In the genomic region with DNA sequence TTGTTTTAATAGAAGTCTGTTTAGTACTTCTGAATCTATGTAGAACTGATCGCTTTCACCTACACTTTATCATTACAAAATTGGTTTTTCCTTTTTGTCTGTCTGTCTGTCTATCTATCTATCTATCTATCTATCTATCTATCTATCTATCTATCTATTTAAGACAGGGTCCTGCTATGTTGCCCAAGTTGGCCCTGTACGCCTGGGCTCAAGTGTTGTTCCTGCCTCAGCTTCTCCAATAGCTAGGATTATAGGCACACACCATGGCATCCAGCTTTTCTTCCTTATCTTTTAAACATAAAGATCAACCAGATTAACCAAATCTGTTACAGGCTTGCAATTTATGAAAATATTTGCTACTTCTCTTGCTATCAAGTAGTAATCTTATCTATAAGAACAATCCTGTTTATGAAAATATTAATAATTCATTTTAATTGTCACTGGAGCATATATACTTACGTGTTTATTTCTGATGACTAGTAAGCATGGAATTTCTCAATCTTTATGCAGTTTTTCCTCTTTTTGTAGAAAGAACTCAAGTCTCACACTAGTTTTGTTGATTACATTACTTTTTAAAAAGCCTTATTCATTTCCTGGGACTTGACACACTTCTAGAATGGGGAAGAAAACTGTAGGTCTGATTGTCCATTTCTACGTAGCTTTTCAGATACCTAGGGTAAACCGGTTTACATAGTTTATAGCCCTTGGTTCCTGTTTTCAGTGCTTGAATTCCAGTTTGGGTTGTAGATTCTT, we compare ENCODE assay signal across 19 cellular contexts. TPM values are rescaled to one million over a fixed set of nuclear protein-coding genes. Genes with fewer than 3 reads are reported as not detected.
DNase-seq lines count a peak whose midpoint lies in the region; ATAC-seq and TF ChIP-seq lines count a peak whose summit lies in the region.
"Had no signal": no experiment of that assay in that cellular context is flagged by ENCODE, and none has a peak within 500 bp of the region (broad histone marks: within the 10 kb centered on the region; RNA-seq: fewer than 3 reads in every experiment).

No MANE protein-coding gene starts in this region.

- POLR2A ChIA-PET in activated CD8-positive, alpha-beta T cell treated with anti-CD3 and anti-CD28 coated beads for 36 hours (lab: Charles Lee): no interaction called here

- no peak for ATAC-seq in activated CD8-positive, alpha-beta T cell treated with anti-CD3 and anti-CD28 coated beads for 36 hours
- ATAC-seq in HG03135 (IDR thresholded peaks at IDR 0.05; ENCODE audit: unreplicated experiment): no peak
- ATAC-seq: activated T-helper 17 cell treated with anti-CD3 and anti-CD28 coated beads, Interleukin-2, amount 50 U/mL, for 72 hours; body of pancreas had no signal

- peaks cover 12% of the 10 kb centered on the region for H3K36me3 Mint-ChIP-seq in activated CD8-positive, alpha-beta T cell treated with anti-CD3 and anti-CD28 coated beads for 36 hours (ENCODE audit: low read depth)

- peaks cover 31% of the 10 kb centered on the region for H3K79me2 ChIP-seq in fibroblast of lung (ENCODE audit: control insufficient read depth, insufficient read depth, low read length)
- H3K79me2 ChIP-seq in osteoblast (ENCODE audit: insufficient read depth, low read length): peaks cover 83% of the 10 kb centered on the region

- H3K4me3 ChIP-seq in SJSA1 (no peak overlapping the region), fibroblast of lung (replicated peaks in 1 of 4; ENCODE audit: control extremely low read depth in 1 of 4, insufficient read depth in 1 of 4, low read depth in 3 of 4, low read length in 4 of 4) (no peak overlapping the region), osteoblast (ENCODE audit: insufficient read depth, low read length) (peak overlapping the region; percentile 38)
- H3K4me3 ChIP-seq: body of pancreas, lung had no signal

- peak overlapping the region; percentile 30 for H3K4me2 ChIP-seq in fibroblast of lung (ENCODE audit: extremely low read depth, insufficient read depth, low read length)
- peak overlapping the region; percentile 49 for H3K4me2 ChIP-seq in osteoblast (ENCODE audit: insufficient read depth, low read length)

- no peak overlapping the region for H3K9ac ChIP-seq in fibroblast of lung (ENCODE audit: insufficient read depth, low read length)
- H3K9ac ChIP-seq: parathyroid adenoma had no signal

- TF ChIP-seq CTCF in fibroblast of lung (conservative IDR thresholded peaks at IDR 0.05 in 1 of 2, IDR thresholded peaks at IDR 0.05 in 1 of 2; ENCODE audit: low read depth in 1 of 2, low read length in 2 of 2) (no peak), osteoblast (IDR thresholded peaks at IDR 0.05; ENCODE audit: extremely low read depth, low read depth, low read length) (no peak)
- TF ChIP-seq CTCF in activated CD8-positive, alpha-beta T cell treated with anti-CD3 and anti-CD28 coated beads for 36 hours (IDR thresholded peaks at IDR 0.05): no peak

- CTCF ChIA-PET in activated CD8-positive, alpha-beta T cell treated with anti-CD3 and anti-CD28 coated beads for 36 hours (lab: Charles Lee): interaction anchor here (0.6 to 1.8 kb wide), 3 partner anchors 11 to 66 kb away, joined by 3 to 11 read pairs (median 7); no protein-coding TSS in a partner anchor

- no peaks in the 10 kb centered on the region for H3K27me3 Mint-ChIP-seq in activated CD8-positive, alpha-beta T cell treated with anti-CD3 and anti-CD28 coated beads for 36 hours
- H3K27me3 Mint-ChIP-seq: activated T-helper 17 cell treated with anti-CD3 and anti-CD28 coated beads, Interleukin-2, amount 50 U/mL, for 72 hours had no signal

- DNase-seq in EH (ENCODE audit: low read depth) (peak; percentile 30), SJSA1 (ENCODE audit: low read depth in 1 of 2, low spot score in 2 of 2) (peak in 1 of 2 experiments; percentile 12), fibroblast of lung (ENCODE audit: low read depth in 2 of 2) (peak; percentile 15 to 35), osteoblast (ENCODE audit: insufficient read length, low spot score, missing footprints) (no peak), DMS114 treated with DMSO at 0.1 percent for 48 hours (lab: John Stamatoyannopoulos, UW; ENCODE audit: unreplicated experiment) (no peak)
- no peak for DNase-seq in activated CD8-positive, alpha-beta T cell treated with anti-CD3 and anti-CD28 coated beads for 36 hours
- no peak for DNase-seq in activated naive CD4-positive, alpha-beta T cell (lab: John Stamatoyannopoulos, UW)
- DNase-seq: activated CD4-positive, alpha-beta T cell treated with anti-CD3 and anti-CD28 coated beads, Interleukin-2, amount 50 U/mL, for 48 hours; DND-41; GOT3; hypothalamus; NCI-H2171 treated with DMSO at 0.1 percent for 48 hours; stimulated activated CD4-positive, alpha-beta T cell treated with anti-CD3 and anti-CD28 coated beads, Interleukin-2, amount 100 ng/mL, for 24 hours had no signal

- no peaks in the 10 kb centered on the region for H3K9me3 Mint-ChIP-seq in activated CD8-positive, alpha-beta T cell treated with anti-CD3 and anti-CD28 coated beads for 36 hours
- H3K9me3 Mint-ChIP-seq: activated T-helper 17 cell treated with anti-CD3 and anti-CD28 coated beads, Interleukin-2, amount 50 U/mL, for 72 hours; T-helper 1 cell treated with Interleukin-12 subunit alpha and Interleukin-12 subunit beta and Interleukin-4 antibody, amounts not matched to agents 30 μg/mL and 1 μg/mL, for 36 hours had no signal

- peaks cover 24% of the 10 kb centered on the region for H3K4me1 Mint-ChIP-seq in activated CD8-positive, alpha-beta T cell treated with anti-CD3 and anti-CD28 coated beads for 36 hours (ENCODE audit: low read depth)

- H3K27ac Mint-ChIP-seq in activated CD8-positive, alpha-beta T cell treated with anti-CD3 and anti-CD28 coated beads for 36 hours: no peak overlapping the region
- H3K27ac Mint-ChIP-seq: activated T-helper 17 cell treated with anti-CD3 and anti-CD28 coated beads, Interleukin-2, amount 50 U/mL, for 72 hours; T-helper 1 cell treated with Interleukin-12 subunit alpha and Interleukin-12 subunit beta and Interleukin-4 antibody, amounts not matched to agents 30 μg/mL and 1 μg/mL, for 36 hours had no signal

- H4K20me1 ChIP-seq in fibroblast of lung (ENCODE audit: control insufficient read depth, extremely low read depth, insufficient read depth, low read length) (peaks cover 3% of the 10 kb centered on the region), osteoblast (ENCODE audit: insufficient read depth, low read length) (peaks cover 34% of the 10 kb centered on the region)

- H2AFZ ChIP-seq in fibroblast of lung (ENCODE audit: low read length): no peak overlapping the region
- H2AFZ ChIP-seq in osteoblast (ENCODE audit: low read length): no peak overlapping the region
- H2AFZ ChIP-seq: parathyroid adenoma had no signal

- H3K9me3 ChIP-seq in SJSA1 (replicated peaks) (no peaks in the 10 kb centered on the region), fibroblast of lung (ENCODE audit: control insufficient read depth, insufficient read depth, low read depth, low read length) (no peaks in the 10 kb centered on the region), osteoblast (ENCODE audit: low read depth, low read length) (no peaks in the 10 kb centered on the region)
- H3K9me3 ChIP-seq: body of pancreas had no signal

- H3K4me1 ChIP-seq in SJSA1 (replicated peaks): peaks cover 23% of the 10 kb centered on the region
- H3K4me1 ChIP-seq in fibroblast of lung (ENCODE audit: control insufficient read depth, extremely low read depth, insufficient read depth, low read length): peaks cover 5% of the 10 kb centered on the region
- H3K4me1 ChIP-seq in osteoblast (ENCODE audit: insufficient read depth, low read length): peaks cover 18% of the 10 kb centered on the region
- H3K4me1 ChIP-seq: parathyroid adenoma had no signal

- H3K36me3 ChIP-seq in SJSA1 (no peaks in the 10 kb centered on the region; the same call in 1 of the 2 replicates), fibroblast of lung (ENCODE audit: control insufficient read depth, insufficient read depth, low read length) (no peaks in the 10 kb centered on the region), osteoblast (ENCODE audit: insufficient read depth, low read length) (no peaks in the 10 kb centered on the region)

- intact Hi-C loops in activated CD8-positive, alpha-beta T cell treated with anti-CD3 and anti-CD28 coated beads for 36 hours (cut with micrococcal nuclease): no loop called here

- H3K4me3 Mint-ChIP-seq in activated CD8-positive, alpha-beta T cell treated with anti-CD3 and anti-CD28 coated beads for 36 hours: no peak overlapping the region
- H3K4me3 Mint-ChIP-seq: activated T-helper 17 cell treated with anti-CD3 and anti-CD28 coated beads, Interleukin-2, amount 50 U/mL, for 72 hours; T-helper 1 cell treated with Interleukin-12 subunit alpha and Interleukin-12 subunit beta and Interleukin-4 antibody, amounts not matched to agents 30 μg/mL and 1 μg/mL, for 36 hours had no signal

- no peaks in the 10 kb centered on the region for H3K27me3 ChIP-seq in SJSA1 (replicated peaks)
- no peaks in the 10 kb centered on the region for H3K27me3 ChIP-seq in fibroblast of lung (ENCODE audit: control insufficient read depth, insufficient read depth, low read length)
- H3K27me3 ChIP-seq in osteoblast (ENCODE audit: insufficient read depth, low read length): no peaks in the 10 kb centered on the region
- H3K27me3 ChIP-seq: body of pancreas had no signal

- H3K27ac ChIP-seq in SJSA1 (peak overlapping the region; percentile 72), fibroblast of lung (ENCODE audit: insufficient read depth, low read length) (peak overlapping the region; percentile 44), osteoblast (ENCODE audit: low read depth, low read length) (peak overlapping the region; percentile 79)
- H3K27ac ChIP-seq: parathyroid adenoma had no signal

RNA-seq across cellular contexts. Expression of gene KIAA0232, which starts 24.6 kb away (rescaled TPM):
- total RNA-seq in SJSA1 (2014; rRNA removed; shearing (Covaris generic)): 7.7 and 19.8 TPM in 2 replicates
- total RNA-seq in fibroblast of lung (17.7 and 18.8 TPM in 2 replicates), osteoblast (23.9 and 25.0 TPM in 2 replicates)
- polyA plus RNA-seq in fibroblast of lung: 12.3 and 18.0 TPM in 2 replicates
- 7.8 and 10.7 TPM in 2 replicates for polyA plus RNA-seq in fibroblast of lung (2012)
- 2.9 and 5.7 TPM in 2 replicates for polyA minus RNA-seq in fibroblast of lung (ENCODE audit: low replicate concordance)
- 10 to 100 TPM; 12.8 to 13.3 TPM for total RNA-seq in activated CD8-positive, alpha-beta T cell treated with anti-CD3 and anti-CD28 coated beads for 36 hours

Comparison
In these comparisons a context has a peak if more than half of its experiments do, and no peak if none do; other contexts are left out.
1. DNase-seq: peak in EH (single experiment) and fibroblast of lung (2 of 2); none in osteoblast (single experiment), DMS114 treated with DMSO at 0.1 percent for 48 hours (single experiment), activated CD8-positive, alpha-beta T cell treated with anti-CD3 and anti-CD28 coated beads for 36 hours (single experiment) and activated naive CD4-positive, alpha-beta T cell (0 of 4).
2. Peak in every context shown above with its lines, with median percentiles within 50 percentile points of each other: H3K27ac ChIP-seq.